Comparison of ENCODE assay signal across 8 cellular contexts in the genomic region with DNA sequence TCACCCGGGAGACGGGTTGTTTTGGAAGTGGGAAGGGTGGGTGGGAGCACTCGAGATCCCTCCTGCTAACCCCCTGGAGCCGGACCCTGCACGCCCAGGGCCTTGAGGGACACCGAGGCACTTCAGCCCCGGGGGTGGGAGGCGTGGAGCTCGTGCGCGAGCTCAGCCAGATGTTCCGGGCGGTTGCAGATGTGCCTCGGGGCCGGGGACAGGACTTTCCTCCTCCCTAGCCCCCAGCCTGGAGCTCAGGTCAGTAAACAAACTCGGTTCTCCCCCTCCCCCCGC.
DNase-seq lines count a peak whose midpoint lies in the region; ATAC-seq and TF ChIP-seq lines count a peak whose summit lies in the region.

No MANE protein-coding gene starts in this region.

- no peak for DNase-seq in stimulated activated naive CD8-positive, alpha-beta T cell treated with anti-CD3 and anti-CD28 coated beads, Interleukin-15, Interleukin-2, amounts not matched to agents 100 U/mL and 50 U/mL, for 24 hours
- DNase-seq in central memory CD8-positive, alpha-beta T cell (ENCODE audit: low spot score in 2 of 2): no peak
- DNase-seq in NCI-H2196 treated with DMSO at 0.1 percent for 48 hours (lab: John Stamatoyannopoulos, UW; ENCODE audit: unreplicated experiment) (no peak), DMS153 (lab: John Stamatoyannopoulos, UW) (no peak), DMS153 treated with DMSO at 0.1 percent for 48 hours (lab: John Stamatoyannopoulos, UW; ENCODE audit: unreplicated experiment) (no peak), RWPE1 (ENCODE audit: low spot score) (no peak)

- POLR2A ChIA-PET in RWPE1 (lab: Yijun Ruan, JAX; ENCODE audit: low non-redundant PET): no interaction called here

- H3K27ac ChIP-seq in muscle layer of colon (ENCODE audit: low read depth, low read length): no peak overlapping the region
- H3K27ac ChIP-seq in RWPE1: no peak overlapping the region

- peaks cover 26% of the 10 kb centered on the region for H3K4me1 ChIP-seq in muscle layer of colon (ENCODE audit: insufficient read depth, low read length)

- ATAC-seq in stimulated activated naive CD8-positive, alpha-beta T cell treated with anti-CD3 and anti-CD28 coated beads, Interleukin-15, Interleukin-2, amounts not matched to agents 100 U/mL and 50 U/mL, for 24 hours: no peak
- ATAC-seq in central memory CD8-positive, alpha-beta T cell (replicated peaks; ENCODE audit: extremely low read depth, poor library complexity, severe bottlenecking): no peak

- no peak overlapping the region for H3K9ac ChIP-seq in muscle layer of colon (ENCODE audit: low read length)

- peaks cover 56% of the 10 kb centered on the region for H3K27me3 Mint-ChIP-seq in stimulated activated naive CD8-positive, alpha-beta T cell treated with anti-CD3 and anti-CD28 coated beads, Interleukin-15, Interleukin-2, amounts not matched to agents 100 ng/mL and 50 ng/mL, for 24 hours
- H3K27me3 Mint-ChIP-seq in central memory CD8-positive, alpha-beta T cell: peaks cover 25% of the 10 kb centered on the region

- no peaks in the 10 kb centered on the region for H3K9me3 Mint-ChIP-seq in stimulated activated naive CD8-positive, alpha-beta T cell treated with anti-CD3 and anti-CD28 coated beads, Interleukin-15, Interleukin-2, amounts not matched to agents 100 ng/mL and 50 ng/mL, for 24 hours
- no peaks in the 10 kb centered on the region for H3K9me3 Mint-ChIP-seq in central memory CD8-positive, alpha-beta T cell

- no peaks in the 10 kb centered on the region for H3K9me3 ChIP-seq in muscle layer of colon (ENCODE audit: low read length)

- no peaks in the 10 kb centered on the region for H3K36me3 ChIP-seq in muscle layer of colon (ENCODE audit: insufficient read depth, low read length)

- no peak for TF ChIP-seq CTCF in RWPE1 (conservative IDR thresholded peaks at IDR 0.05; ENCODE audit: low read depth)

- peaks cover 14 to 37% of the 10 kb centered on the region in 2 donors for H3K27me3 ChIP-seq in muscle layer of colon (ENCODE audit: control insufficient read depth in 1 of 2, insufficient read depth in 2 of 2, low read length in 2 of 2)

- peak overlapping the region; percentile 3 for H3K4me3 Mint-ChIP-seq in stimulated activated naive CD8-positive, alpha-beta T cell treated with anti-CD3 and anti-CD28 coated beads, Interleukin-15, Interleukin-2, amounts not matched to agents 100 ng/mL and 50 ng/mL, for 24 hours
- H3K4me3 Mint-ChIP-seq in central memory CD8-positive, alpha-beta T cell: peak overlapping the region; percentile 78

- no peak overlapping the region for H3K27ac Mint-ChIP-seq in stimulated activated naive CD8-positive, alpha-beta T cell treated with anti-CD3 and anti-CD28 coated beads, Interleukin-15, Interleukin-2, amounts not matched to agents 100 ng/mL and 50 ng/mL, for 24 hours
- no peak overlapping the region for H3K27ac Mint-ChIP-seq in central memory CD8-positive, alpha-beta T cell (ENCODE audit: low read depth)

- H3K4me1 Mint-ChIP-seq in stimulated activated naive CD8-positive, alpha-beta T cell treated with anti-CD3 and anti-CD28 coated beads, Interleukin-15, Interleukin-2, amounts not matched to agents 100 ng/mL and 50 ng/mL, for 24 hours (ENCODE audit: low read depth): peaks cover 22% of the 10 kb centered on the region
- peaks cover 15% of the 10 kb centered on the region for H3K4me1 Mint-ChIP-seq in central memory CD8-positive, alpha-beta T cell

- peak overlapping the region; percentile 68 to 81 for H3K4me3 ChIP-seq in muscle layer of colon (ENCODE audit: low read depth in 1 of 2, low read length in 2 of 2)

- CTCF ChIA-PET in RWPE1 (lab: Yijun Ruan, JAX): interaction anchor here (0.6 to 5.3 kb wide), 8 partner anchors 9 to 117 kb away, joined by 3 to 87 read pairs (median 10); no protein-coding TSS in a partner anchor

- no peaks in the 10 kb centered on the region for H3K36me3 Mint-ChIP-seq in stimulated activated naive CD8-positive, alpha-beta T cell treated with anti-CD3 and anti-CD28 coated beads, Interleukin-15, Interleukin-2, amounts not matched to agents 100 ng/mL and 50 ng/mL, for 24 hours (ENCODE audit: low read depth)
- H3K36me3 Mint-ChIP-seq in central memory CD8-positive, alpha-beta T cell (ENCODE audit: insufficient read depth): peaks cover 8% of the 10 kb centered on the region
